In genomic region chr4:94455081-94455480, GRCh38 we compare ENCODE assay signal across 9 cellular contexts. TPM values are rescaled to one million over a fixed set of nuclear protein-coding genes. Genes with fewer than 3 reads are reported as not detected.
A peak's percentile ranks its signal among the peaks of the same experiment; 100 is the strongest.
DNase-seq lines count a peak whose midpoint lies in the region; ATAC-seq, FAIRE-seq and TF ChIP-seq lines count a peak whose summit lies in the region.
"Had no signal": no experiment of that assay in that cellular context is flagged by ENCODE, and none has a peak within 500 bp of the region (broad histone marks: within the 10 kb centered on the region; RNA-seq: fewer than 3 reads in every experiment).

No MANE protein-coding gene starts in this region.

- ATAC-seq in activated CD8-positive, alpha-beta T cell treated with anti-CD3 and anti-CD28 coated beads, Interleukin-2, amount 10 ng/mL, durations not matched to agents 7 days and 5 days: no peak
- ATAC-seq in HG02571 (IDR thresholded peaks at IDR 0.05; ENCODE audit: unreplicated experiment): no peak
- no peak for ATAC-seq in HG02763 (IDR thresholded peaks at IDR 0.05; ENCODE audit: unreplicated experiment)

- no peak overlapping the region for H3K27ac Mint-ChIP-seq in activated CD8-positive, alpha-beta T cell treated with anti-CD3 and anti-CD28 coated beads, Interleukin-2, amount 10 ng/mL, durations not matched to agents 7 days and 5 days
- no peak overlapping the region for H3K27ac Mint-ChIP-seq in T-helper 2 cell treated with Interferon-gamma antibody and Interleukin-4, amounts not matched to agents 5 μg/mL and 100 μg/mL, for 36 hours

- peaks cover 3% of the 10 kb centered on the region for H3K36me3 Mint-ChIP-seq in activated CD8-positive, alpha-beta T cell treated with anti-CD3 and anti-CD28 coated beads, Interleukin-2, amount 10 ng/mL, durations not matched to agents 7 days and 5 days (ENCODE audit: low read depth)
- peaks cover 1% of the 10 kb centered on the region for H3K36me3 Mint-ChIP-seq in T-helper 2 cell treated with Interferon-gamma antibody and Interleukin-4, amounts not matched to agents 5 μg/mL and 100 μg/mL, for 36 hours (ENCODE audit: low read depth)

- CTCF ChIA-PET in mammary epithelial cell (lab: Charles Lee; ENCODE audit: low non-redundant PET): interaction anchor here (0.7 kb wide), 1 partner anchor 63 kb away, joined by 3 read pairs; no protein-coding TSS in a partner anchor
- CTCF ChIA-PET in activated CD8-positive, alpha-beta T cell treated with anti-CD3 and anti-CD28 coated beads, Interleukin-2, amount 10 ng/mL, durations not matched to agents 7 days and 5 days (lab: Charles Lee): no interaction called here

- no peaks in the 10 kb centered on the region for H4K20me1 ChIP-seq in mammary epithelial cell (ENCODE audit: insufficient read depth, low read length)
- H4K20me1 ChIP-seq in keratinocyte (ENCODE audit: control insufficient read depth, extremely low read depth, insufficient read depth, low read length): no peaks in the 10 kb centered on the region

- POLR2A ChIA-PET in activated CD8-positive, alpha-beta T cell treated with anti-CD3 and anti-CD28 coated beads, Interleukin-2, amount 10 ng/mL, durations not matched to agents 7 days and 5 days (lab: Charles Lee): no interaction called here

- H3K9me3 ChIP-seq in mammary epithelial cell (replicated peaks; ENCODE audit: insufficient read depth, low read length): no peaks in the 10 kb centered on the region
- no peaks in the 10 kb centered on the region for H3K9me3 ChIP-seq in keratinocyte (ENCODE audit: control insufficient read depth, low read depth, low read length)
- no peaks in the 10 kb centered on the region for H3K9me3 ChIP-seq in subcutaneous abdominal adipose tissue (ENCODE audit: control insufficient read depth in 5 of 5, low read length in 5 of 5)

- intact Hi-C loops in mammary epithelial cell (cut with micrococcal nuclease): no loop called here

- peaks cover 16% of the 10 kb centered on the region for H3K4me1 Mint-ChIP-seq in activated CD8-positive, alpha-beta T cell treated with anti-CD3 and anti-CD28 coated beads, Interleukin-2, amount 10 ng/mL, durations not matched to agents 7 days and 5 days (ENCODE audit: low read depth)
- H3K4me1 Mint-ChIP-seq in T-helper 2 cell treated with Interferon-gamma antibody and Interleukin-4, amounts not matched to agents 5 μg/mL and 100 μg/mL, for 36 hours (ENCODE audit: low read depth): peaks cover 27% of the 10 kb centered on the region

- in situ Hi-C loops in mammary epithelial cell (cut with MboI; ENCODE audit: low sequenced_read_pairs in 2 of 2): no loop called here

- H3K36me3 ChIP-seq in mammary epithelial cell (ENCODE audit: insufficient read depth, low read length) (peaks cover 15% of the 10 kb centered on the region), keratinocyte (ENCODE audit: control insufficient read depth in 2 of 2, extremely low read depth in 1 of 2, insufficient read depth in 2 of 2, low read length in 2 of 2) (peaks cover 1 to 12% of the 10 kb centered on the region in 2 experiments), subcutaneous abdominal adipose tissue (ENCODE audit: control insufficient read depth in 5 of 5, insufficient read depth in 5 of 5, low read length in 5 of 5) (peaks cover 0 to 4% (median 0%) of the 10 kb centered on the region in 5 donors)

- 0% methylated on average over 3 of the region's 3 CpGs for WGBS in mammary epithelial cell (ENCODE audit: low coverage, missing lambda C conversion rate)

- peaks cover 44% of the 10 kb centered on the region for H3K4me1 ChIP-seq in mammary epithelial cell (ENCODE audit: insufficient read depth, low read length)
- peaks cover 23% of the 10 kb centered on the region for H3K4me1 ChIP-seq in keratinocyte (ENCODE audit: control insufficient read depth, extremely low read depth, insufficient read depth, low read length)
- H3K4me1 ChIP-seq in subcutaneous abdominal adipose tissue (ENCODE audit: control insufficient read depth in 5 of 5, insufficient read depth in 5 of 5, low read length in 5 of 5): peaks cover 8 to 67% (median 54%) of the 10 kb centered on the region in 5 donors

- H2AFZ ChIP-seq in mammary epithelial cell (ENCODE audit: low read depth, low read length) (no peak overlapping the region), keratinocyte (ENCODE audit: control insufficient read depth, low read length) (no peak overlapping the region)

- FAIRE-seq in keratinocyte (lab: Jason Lieb, UNC): peak; percentile 59

- H3K4me3 ChIP-seq in mammary epithelial cell (replicated peaks in 1 of 3; ENCODE audit: insufficient read depth in 1 of 3, low read depth in 2 of 3, low read length in 3 of 3) (peak overlapping the region; percentile 70 to 99 (median 74)), keratinocyte (ENCODE audit: control insufficient read depth in 2 of 3, extremely low read depth in 1 of 3, insufficient read depth in 2 of 3, low read depth in 1 of 3, low read length in 3 of 3) (peak overlapping the region in 2 of 3 experiments; percentile 8 to 37), subcutaneous abdominal adipose tissue (ENCODE audit: low read depth in 1 of 5, low read length in 5 of 5) (no peak overlapping the region)

- H3K9ac ChIP-seq in mammary epithelial cell (ENCODE audit: insufficient read depth, low read length) (peak overlapping the region; percentile 95), keratinocyte (ENCODE audit: control insufficient read depth, extremely low read depth, insufficient read depth, low read length) (no peak overlapping the region), subcutaneous abdominal adipose tissue (ENCODE audit: low read length in 5 of 5) (peak overlapping the region in 1 of 5 donors; percentile 19)

- peak overlapping the region; percentile 89 for H3K27ac ChIP-seq in mammary epithelial cell (ENCODE audit: insufficient read depth, low read depth, low read length)
- peak overlapping the region; percentile 92 for H3K27ac ChIP-seq in keratinocyte (ENCODE audit: control insufficient read depth, insufficient read depth, low read length)
- peak overlapping the region; percentile 94 for H3K27ac ChIP-seq in subcutaneous abdominal adipose tissue (ENCODE audit: low read depth, low read length)

- H3K4me2 ChIP-seq in mammary epithelial cell (ENCODE audit: insufficient read depth, low read depth, low read length): peak overlapping the region; percentile 87
- peak overlapping the region; percentile 55 for H3K4me2 ChIP-seq in keratinocyte (ENCODE audit: control insufficient read depth, extremely low read depth, insufficient read depth, low read depth, low read length)

- peaks cover 7% of the 10 kb centered on the region for H3K27me3 Mint-ChIP-seq in activated CD8-positive, alpha-beta T cell treated with anti-CD3 and anti-CD28 coated beads, Interleukin-2, amount 10 ng/mL, durations not matched to agents 7 days and 5 days (ENCODE audit: low read depth)
- peaks cover 7% of the 10 kb centered on the region for H3K27me3 Mint-ChIP-seq in T-helper 2 cell treated with Interferon-gamma antibody and Interleukin-4, amounts not matched to agents 5 μg/mL and 100 μg/mL, for 36 hours (ENCODE audit: low read depth)

- H3K79me2 ChIP-seq in mammary epithelial cell (ENCODE audit: insufficient read depth, low read length) (peaks cover 82% of the 10 kb centered on the region), keratinocyte (ENCODE audit: control insufficient read depth, insufficient read depth, low read length) (peaks cover 81% of the 10 kb centered on the region)

- BruUV-seq in mammary epithelial cell (replicated peaks; lab: Mats Ljungman, UMichigan): no TSS peak

- no peaks in the 10 kb centered on the region for H3K27me3 ChIP-seq in mammary epithelial cell (ENCODE audit: insufficient read depth, low read length)
- no peaks in the 10 kb centered on the region for H3K27me3 ChIP-seq in keratinocyte (ENCODE audit: control insufficient read depth, extremely low read depth, insufficient read depth, low read length)
- no peaks in the 10 kb centered on the region for H3K27me3 ChIP-seq in subcutaneous abdominal adipose tissue (ENCODE audit: control insufficient read depth in 5 of 5, insufficient read depth in 4 of 5, low read length in 5 of 5)

- peak; percentile 53 for DNase-seq in LHCN-M2 (ENCODE audit: low read depth)
- DNase-seq in mammary epithelial cell: peak; percentile 78
- DNase-seq in keratinocyte (ENCODE audit: low read depth, low spot score): no peak
- no peak for DNase-seq in activated CD8-positive, alpha-beta T cell treated with anti-CD3 and anti-CD28 coated beads, Interleukin-2, amount 10 ng/mL, durations not matched to agents 7 days and 5 days
- no peak for DNase-seq in T-helper 2 cell treated with Interferon-gamma antibody and Interleukin-4, amounts not matched to agents 5 μg/mL and 100 μg/mL, for 36 hours (ENCODE audit: low spot score)
- DNase-seq: Kasumi-1 had no signal

- H3K9me3 Mint-ChIP-seq in activated CD8-positive, alpha-beta T cell treated with anti-CD3 and anti-CD28 coated beads, Interleukin-2, amount 10 ng/mL, durations not matched to agents 7 days and 5 days (ENCODE audit: insufficient read depth): no peaks in the 10 kb centered on the region
- H3K9me3 Mint-ChIP-seq in T-helper 2 cell treated with Interferon-gamma antibody and Interleukin-4, amounts not matched to agents 5 μg/mL and 100 μg/mL, for 36 hours: no peaks in the 10 kb centered on the region

- H3K9me1 ChIP-seq in keratinocyte (ENCODE audit: control insufficient read depth, extremely low read depth, insufficient read depth, low read length): peaks cover 2% of the 10 kb centered on the region

- dilution Hi-C loops in mammary epithelial cell (cut with HindIII; ENCODE audit: low sequenced_read_pairs) (loop anchor here (10.0 kb wide), 1 partner anchor 110 kb away; no protein-coding TSS in a partner anchor), keratinocyte (cut with MboI; ENCODE audit: extremely low pct_ligation_motif_present, low sequenced_read_pairs) (no loop called here)

- no peak for TF ChIP-seq CTCF in mammary epithelial cell (conservative IDR thresholded peaks at IDR 0.05 in 1 of 2, IDR thresholded peaks at IDR 0.05 in 1 of 2; ENCODE audit: extremely low read depth in 1 of 2, insufficient read depth in 1 of 2, low read depth in 1 of 2, low read length in 2 of 2)
- no peak for TF ChIP-seq CTCF in keratinocyte (optimal IDR thresholded peaks at IDR 0.05 in 1 of 3, IDR thresholded peaks at IDR 0.05 in 1 of 3, conservative IDR thresholded peaks at IDR 0.05 in 1 of 3; ENCODE audit: extremely low read depth in 1 of 3, insufficient read depth in 2 of 3, low read length in 3 of 3)

- H3K4me3 Mint-ChIP-seq in activated CD8-positive, alpha-beta T cell treated with anti-CD3 and anti-CD28 coated beads, Interleukin-2, amount 10 ng/mL, durations not matched to agents 7 days and 5 days: no peak overlapping the region
- no peak overlapping the region for H3K4me3 Mint-ChIP-seq in T-helper 2 cell treated with Interferon-gamma antibody and Interleukin-4, amounts not matched to agents 5 μg/mL and 100 μg/mL, for 36 hours

RNA-seq across cellular contexts. Expression of gene PDLIM5, which starts 3.3 kb away (rescaled TPM):
- 63.6 and 73.1 TPM in 2 replicates for total RNA-seq in LHCN-M2 (2014; rRNA removed)
- 40.1 TPM for polyA plus RNA-seq in LHCN-M2 (2012)
- total RNA-seq in mammary epithelial cell: 100 to 1,000 TPM; 199 to 225 TPM
- 160 TPM for polyA plus RNA-seq in mammary epithelial cell
- 237 TPM for polyA minus RNA-seq in mammary epithelial cell
- 112 to 123 TPM (median 121 TPM) in 3 replicates for polyA plus RNA-seq in keratinocyte
- 70.2 TPM for polyA plus RNA-seq in keratinocyte (2011; ENCODE audit: low read depth)
- polyA plus RNA-seq in keratinocyte (2011; cell fraction: cytosol; rRNA removed): 86.5 and 117 TPM in 2 replicates
- polyA plus RNA-seq in keratinocyte (2011; cell fraction: nucleus; rRNA removed): 138 and 152 TPM in 2 replicates
- 42.5 and 63.4 TPM in 2 replicates for polyA plus RNA-seq in keratinocyte (2012; ENCODE audit: low replicate concordance)
- 185 to 420 TPM (median 373 TPM) in 3 replicates for polyA minus RNA-seq in keratinocyte
- polyA minus RNA-seq in keratinocyte (2011; cell fraction: cytosol; rRNA and poly(A)+ RNA removed): 88.2 TPM
- polyA minus RNA-seq in keratinocyte (2011; cell fraction: nucleus; rRNA and poly(A)+ RNA removed): 164 and 306 TPM in 2 replicates
- total RNA-seq in activated CD8-positive, alpha-beta T cell treated with anti-CD3 and anti-CD28 coated beads, Interleukin-2, amount 10 ng/mL, durations not matched to agents 7 days and 5 days: 10 to 100 TPM; 18.1 to 18.3 TPM

Comparison
In these comparisons a context has a peak if more than half of its experiments do, and no peak if none do; other contexts are left out.
1. DNase-seq: peak in LHCN-M2 (single experiment) and mammary epithelial cell (single experiment); none in keratinocyte (single experiment), activated CD8-positive, alpha-beta T cell treated with anti-CD3 and anti-CD28 coated beads, Interleukin-2, amount 10 ng/mL, durations not matched to agents 7 days and 5 days (single experiment) and T-helper 2 cell treated with Interferon-gamma antibody and Interleukin-4, amounts not matched to agents 5 μg/mL and 100 μg/mL, for 36 hours (single experiment).
2. H3K4me3 ChIP-seq: peak in mammary epithelial cell (3 of 3) and keratinocyte (2 of 3); none in subcutaneous abdominal adipose tissue (0 of 5).
3. Peak in every context shown above with its lines, with median percentiles within 50 percentile points of each other: H3K27ac ChIP-seq.